ENCODE assay signal across 28 cellular contexts in genomic region chr6:2218866-2219265, GRCh38.
"Had no signal": no experiment of that assay in that cellular context is flagged by ENCODE, and none has a peak within 500 bp of the region (broad histone marks: within the 10 kb centered on the region; RNA-seq: fewer than 3 reads in every experiment).

No MANE protein-coding gene starts in this region.

- H3K27ac Mint-ChIP-seq: dendritic cell treated with granulocyte-macrophage colony-stimulating factor and Interleukin-4, amounts not matched to agents 40 ng/mL and 50 ng/mL, for 4 days; endodermal cell; mesothelial cell of epicardium had no signal

- ATAC-seq: effector memory CD8-positive, alpha-beta T cell; esophagus mucosa; gastrocnemius medialis; heart right ventricle; left cardiac atrium; left lung; left ventricle myocardium superior; lower lobe of right lung; mucosa of descending colon had no signal

- FAIRE-seq: endometrium, islet of Langerhans, keratinocyte had no signal

- H3K27ac ChIP-seq: colonic mucosa, epithelial cell of prostate, esophagus squamous epithelium, gastrocnemius medialis, heart right ventricle, left lung, lower lobe of right lung had no signal

- H3K9me3 Mint-ChIP-seq: dendritic cell treated with granulocyte-macrophage colony-stimulating factor and Interleukin-4, amounts not matched to agents 40 ng/mL and 50 ng/mL, for 4 days; effector memory CD8-positive, alpha-beta T cell; endodermal cell; mesothelial cell of epicardium; naive B cell had no signal

- H3K4me1 ChIP-seq: colonic mucosa, gastrocnemius medialis had no signal

- H3K4me3 ChIP-seq: colonic mucosa, esophagus squamous epithelium, gastrocnemius medialis, heart right ventricle, left lung, lower lobe of right lung, mucosa of descending colon had no signal

- H3K27me3 ChIP-seq: colonic mucosa, gastrocnemius medialis, heart right ventricle, left lung had no signal

- H3K36me3 ChIP-seq: colonic mucosa, esophagus squamous epithelium, gastrocnemius medialis, heart right ventricle, left lung, lower lobe of right lung had no signal

- H3K9me3 ChIP-seq: colonic mucosa, esophagus squamous epithelium, gastrocnemius medialis, heart right ventricle, left lung, lower lobe of right lung, mucosa of descending colon had no signal

- H3K36me3 Mint-ChIP-seq: mesothelial cell of epicardium, naive B cell had no signal

- DNase-seq: colonic mucosa; cortex of kidney; effector CD8-positive, alpha-beta T cell; effector memory CD8-positive, alpha-beta T cell; endodermal cell; erythroblast; esophagus squamous epithelium; foreskin fibroblast; foreskin melanocyte; gastrocnemius medialis; glutamatergic neuron; head of caudate nucleus; heart right ventricle; hippocampal formation; left cardiac atrium; left lung; left ventricle myocardium superior; lower lobe of right lung; mesenchymal stem cell; mucosa of descending colon; naive B cell had no signal
